ENCODE assay signal across 9 cellular contexts in the genomic region with DNA sequence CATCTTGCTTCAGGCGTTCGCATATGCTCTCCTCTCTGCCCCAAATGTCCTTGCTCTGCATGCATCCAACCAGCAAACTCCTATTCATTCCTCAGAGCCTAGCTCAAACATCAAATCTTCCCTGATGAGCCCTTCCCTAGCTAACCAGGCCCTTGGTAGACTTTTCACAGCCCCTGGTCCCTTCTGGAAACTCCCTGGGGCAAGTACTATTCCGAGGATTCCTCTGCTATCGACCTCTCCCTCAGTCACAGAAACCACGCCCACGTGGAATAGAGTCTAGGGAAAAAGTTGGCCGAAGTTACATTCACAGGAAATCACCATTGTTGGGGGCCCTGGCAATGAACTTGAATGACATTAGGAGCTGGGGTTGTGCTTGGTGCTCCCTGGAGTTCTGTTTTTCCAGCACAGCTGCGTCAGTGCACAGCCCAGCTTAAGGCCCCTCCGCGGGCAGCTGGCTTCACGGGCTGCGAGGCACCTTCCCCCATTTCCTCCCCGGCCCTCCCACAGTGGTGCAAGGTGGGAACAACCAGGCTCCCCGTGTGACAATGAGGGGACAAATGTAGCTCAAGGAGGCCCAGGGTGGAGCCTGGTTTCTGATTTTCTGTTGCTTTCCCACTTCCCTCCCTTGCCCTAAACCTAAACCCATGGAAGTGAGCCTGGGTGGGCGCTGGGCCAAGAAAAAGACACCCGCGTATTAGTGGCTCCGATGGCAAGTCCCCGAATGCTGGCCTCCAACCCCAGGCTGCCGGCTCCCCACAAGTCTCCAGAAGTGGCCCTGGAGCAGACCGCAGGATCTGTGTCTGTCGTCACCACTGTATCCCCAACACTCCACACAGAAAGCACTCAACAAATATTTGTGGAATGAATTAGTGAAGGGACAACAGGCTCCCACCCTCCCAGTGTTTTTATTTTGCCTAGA. TPM values are rescaled to one million over a fixed set of nuclear protein-coding genes. Genes with fewer than 3 reads are reported as not detected.
DNase-seq lines count a peak whose midpoint lies in the region; ATAC-seq and TF ChIP-seq lines count a peak whose summit lies in the region.
"Had no signal": no experiment of that assay in that cellular context is flagged by ENCODE, and none has a peak within 500 bp of the region (broad histone marks: within the 10 kb centered on the region; RNA-seq: fewer than 3 reads in every experiment).

No MANE protein-coding gene starts in this region.

- H3K4me1 Mint-ChIP-seq in activated naive CD4-positive, alpha-beta T cell treated with anti-CD3 and anti-CD28 coated beads for 36 hours (ENCODE audit: low read depth): peaks cover 34% of the 10 kb centered on the region

- H3K4me3 ChIP-seq in AG04450 (ENCODE audit: low read depth, low read length) (peak overlapping the region; percentile 7; the same call in 1 of the 2 replicates), MG63 (no peak overlapping the region)

- H3K4me3 Mint-ChIP-seq in activated naive CD4-positive, alpha-beta T cell treated with anti-CD3 and anti-CD28 coated beads for 36 hours: no peak overlapping the region

- H3K27me3 ChIP-seq in AG04450 (ENCODE audit: control insufficient read depth, insufficient read depth, low read length) (no peaks in the 10 kb centered on the region), MG63 (no peaks in the 10 kb centered on the region)

- CTCF ChIA-PET in AG04450 (lab: Charles Lee): interaction anchor here (1.4 to 1.6 kb wide), 2 partner anchors 23 to 175 kb away, joined by 4 read pairs; no protein-coding TSS in a partner anchor
- CTCF ChIA-PET in activated naive CD4-positive, alpha-beta T cell treated with anti-CD3 and anti-CD28 coated beads for 36 hours (lab: Charles Lee): interaction anchor here (0.6 kb wide), 1 partner anchor 445 kb away, joined by 3 read pairs; no protein-coding TSS in a partner anchor

- H3K27me3 Mint-ChIP-seq in activated naive CD4-positive, alpha-beta T cell treated with anti-CD3 and anti-CD28 coated beads for 36 hours (ENCODE audit: low read depth): no peaks in the 10 kb centered on the region

- intact Hi-C loops in activated naive CD4-positive, alpha-beta T cell treated with anti-CD3 and anti-CD28 coated beads for 36 hours (cut with micrococcal nuclease): no loop called here

- no peak for TF ChIP-seq CTCF in AG04450 (IDR thresholded peaks at IDR 0.05; ENCODE audit: low read depth, low read length)
- no peak for TF ChIP-seq CTCF in omental fat pad (IDR thresholded peaks at IDR 0.05)

- no peaks in the 10 kb centered on the region for H3K36me3 Mint-ChIP-seq in activated naive CD4-positive, alpha-beta T cell treated with anti-CD3 and anti-CD28 coated beads for 36 hours (ENCODE audit: low read depth)

- no peaks in the 10 kb centered on the region for H3K9me3 Mint-ChIP-seq in activated naive CD4-positive, alpha-beta T cell treated with anti-CD3 and anti-CD28 coated beads for 36 hours

- H3K27ac ChIP-seq in AG04450 (ENCODE audit: low read depth, low read length): peak overlapping the region; percentile 47
- peak overlapping the region; percentile 27 for H3K27ac ChIP-seq in epithelial cell of prostate

- DNase-seq in AG04450 (ENCODE audit: low read depth, low spot score) (no peak), MG63 (peak; percentile 49), epithelial cell of prostate (ENCODE audit: low read depth, low spot score) (no peak), omental fat pad (ENCODE audit: low spot score) (peak; percentile 59), cerebellar nuclear complex (lab: John Stamatoyannopoulos, UW) (no peak)
- no peak for DNase-seq in activated naive CD4-positive, alpha-beta T cell treated with anti-CD3 and anti-CD28 coated beads for 36 hours
- no peak for DNase-seq in stimulated activated CD8-positive, alpha-beta memory T cell treated with anti-CD3 and anti-CD28 coated beads, Interleukin-4, amount 100 ng/mL, for 48 hours
- DNase-seq: amniotic stem cell had no signal

- peaks cover 22% of the 10 kb centered on the region for H3K36me3 ChIP-seq in MG63

- no peak overlapping the region for H3K27ac Mint-ChIP-seq in activated naive CD4-positive, alpha-beta T cell treated with anti-CD3 and anti-CD28 coated beads for 36 hours

- ATAC-seq in omental fat pad (ENCODE audit: low FRiP score): no peak
- no peak for ATAC-seq in GM18868 (IDR thresholded peaks at IDR 0.05; ENCODE audit: unreplicated experiment)

- H3K9me3 ChIP-seq in AG04450 (ENCODE audit: control insufficient read depth, insufficient read depth, low read length) (no peaks in the 10 kb centered on the region; the same call in 1 of the 2 replicates), MG63 (no peaks in the 10 kb centered on the region)

- POLR2A ChIA-PET in AG04450 (lab: Yijun Ruan, JAX): interaction anchor here (0.6 to 0.9 kb wide), 2 partner anchors 29 to 456 kb away, joined by 3 read pairs; no protein-coding TSS in a partner anchor

RNA-seq across cellular contexts. Expression of gene ATP5MGL, which starts 4.3 kb away (rescaled TPM):
- 0.15 TPM in 1 of 2 replicates, not detected in the other for polyA plus RNA-seq in AG04450 (2011; rRNA removed)
- 0.91 and 1.1 TPM in 2 replicates for polyA minus RNA-seq in AG04450 (2011; rRNA and poly(A)+ RNA removed)
- not detected in 2 replicates for total RNA-seq in MG63 (2014; rRNA removed; shearing (Covaris generic); ENCODE audit: low replicate concordance)
- total RNA-seq in omental fat pad: not detected
- under 1 TPM in 1 of 2 experiments, not detected in 1; 0.40 TPM for total RNA-seq in activated naive CD4-positive, alpha-beta T cell treated with anti-CD3 and anti-CD28 coated beads for 36 hours

RNA-seq across cellular contexts. Expression of gene CYB5R3, which starts 4.5 kb away (rescaled TPM):
- polyA plus RNA-seq in AG04450 (2011; rRNA removed): 110 and 151 TPM in 2 replicates
- polyA minus RNA-seq in AG04450 (2011; rRNA and poly(A)+ RNA removed): 86.5 and 114 TPM in 2 replicates
- 48.3 and 76.3 TPM in 2 replicates for total RNA-seq in MG63 (2014; rRNA removed; shearing (Covaris generic); ENCODE audit: low replicate concordance)
- 100 to 1,000 TPM; 125 to 212 (median 152) TPM for total RNA-seq in omental fat pad
- total RNA-seq in activated naive CD4-positive, alpha-beta T cell treated with anti-CD3 and anti-CD28 coated beads for 36 hours: 10 to 100 TPM; 61.2 to 63.9 TPM

RNA-seq across cellular contexts. Expression of gene POLDIP3, which starts 30.0 kb away (rescaled TPM):
- 50.6 and 55.7 TPM in 2 replicates for polyA plus RNA-seq in AG04450 (2011; rRNA removed)
- polyA minus RNA-seq in AG04450 (2011; rRNA and poly(A)+ RNA removed): 40.2 and 47.8 TPM in 2 replicates
- total RNA-seq in MG63 (2014; rRNA removed; shearing (Covaris generic); ENCODE audit: low replicate concordance): 16.3 and 17.7 TPM in 2 replicates
- total RNA-seq in omental fat pad: 10 to 100 TPM; 25.0 to 44.9 (median 30.7) TPM
- 10 to 100 TPM; 83.7 to 93.8 TPM for total RNA-seq in activated naive CD4-positive, alpha-beta T cell treated with anti-CD3 and anti-CD28 coated beads for 36 hours

Comparison
In these comparisons a context has a peak if more than half of its experiments do, and no peak if none do; other contexts are left out.
1. DNase-seq: peak in MG63 (single experiment) and omental fat pad (single experiment); none in AG04450 (single experiment), epithelial cell of prostate (single experiment), cerebellar nuclear complex (0 of 2), activated naive CD4-positive, alpha-beta T cell treated with anti-CD3 and anti-CD28 coated beads for 36 hours (single experiment) and stimulated activated CD8-positive, alpha-beta memory T cell treated with anti-CD3 and anti-CD28 coated beads, Interleukin-4, amount 100 ng/mL, for 48 hours (single experiment).